ENCODE assay signal across 12 cellular contexts in the genomic region with DNA sequence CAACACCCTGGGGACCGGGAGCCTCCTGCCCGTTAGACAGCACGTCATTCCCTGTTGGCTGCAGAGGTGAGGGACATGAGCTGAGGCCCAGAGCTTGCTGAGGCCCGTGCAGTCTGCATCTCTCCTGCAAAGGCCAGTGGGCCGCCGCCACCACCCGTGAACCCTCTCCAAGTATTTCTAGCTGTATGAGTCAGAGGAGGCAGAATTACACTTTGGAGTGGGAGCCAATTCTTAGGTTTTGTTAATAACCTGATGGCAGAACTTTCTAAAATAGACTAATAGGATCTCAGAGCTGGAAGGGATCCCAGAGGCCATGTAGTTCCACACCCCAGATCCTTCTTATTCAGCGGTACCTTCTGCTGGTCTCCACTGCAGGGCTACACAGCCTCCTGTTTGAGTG.
A peak's percentile ranks its signal among the peaks of the same experiment; 100 is the strongest.
DNase-seq lines count a peak whose midpoint lies in the region; ATAC-seq and TF ChIP-seq lines count a peak whose summit lies in the region.
"Had no signal": no experiment of that assay in that cellular context is flagged by ENCODE, and none has a peak within 500 bp of the region (broad histone marks: within the 10 kb centered on the region; RNA-seq: fewer than 3 reads in every experiment).

No MANE protein-coding gene starts in this region.

- peak; percentile 82 to 83 for ATAC-seq in right cardiac atrium
- no peak for ATAC-seq in GM21576 (IDR thresholded peaks at IDR 0.05; ENCODE audit: unreplicated experiment)

- H3K27me3 ChIP-seq in right cardiac atrium (ENCODE audit: control insufficient read depth, insufficient read depth) (no peaks in the 10 kb centered on the region), stomach (no peaks in the 10 kb centered on the region)

- no peak for TF ChIP-seq EP300 in stomach (IDR thresholded peaks at IDR 0.05)

- no peaks in the 10 kb centered on the region for H3K4me1 ChIP-seq in right cardiac atrium (ENCODE audit: control insufficient read depth, insufficient read depth, low read length)
- peaks cover 0 to 9% (median 8%) of the 10 kb centered on the region in 4 donors for H3K4me1 ChIP-seq in stomach

- H3K9me3 Mint-ChIP-seq in chondrocyte (ENCODE audit: low read depth) = no peaks in the 10 kb centered on the region
- H3K9me3 Mint-ChIP-seq: CD4-positive, alpha-beta memory T cell; H9; memory B cell had no signal

- TF ChIP-seq CTCF in chondrocyte (IDR thresholded peaks at IDR 0.05) = no peak
- no peak for TF ChIP-seq CTCF in stomach (IDR thresholded peaks at IDR 0.05)

- DNase-seq in EH (ENCODE audit: low read depth) (peak; percentile 44), chondrocyte (ENCODE audit: low spot score) (no peak), right cardiac atrium (peak; percentile 83 to 85 (median 85)), stomach (no peak), AML-193 (lab: John Stamatoyannopoulos, UW) (no peak), HK-2 (ENCODE audit: unreplicated experiment) (no peak), NCI-H2029 (lab: John Stamatoyannopoulos, UW) (no peak)
- DNase-seq: activated naive CD4-positive, alpha-beta T cell treated with anti-CD3 and anti-CD28 coated beads, Interleukin-2, amount 50 U/mL, for 16 hours; CD4-positive, alpha-beta memory T cell; H9 had no signal

- peak overlapping the region; percentile 31 for H3K27ac ChIP-seq in right cardiac atrium (ENCODE audit: low read length)
- H3K27ac ChIP-seq in stomach = peak overlapping the region in 4 of 5 donors; percentile 9 to 75 (median 48)

- H3K27ac Mint-ChIP-seq in chondrocyte (ENCODE audit: unreplicated experiment) = peak overlapping the region; percentile 75
- H3K27ac Mint-ChIP-seq: CD4-positive, alpha-beta memory T cell; memory B cell had no signal

- intact Hi-C loops in right cardiac atrium (cut with DNase I) = no loop called here
- intact Hi-C loops in stomach (cut with DNase I; ENCODE audit: low total_unique reads) = no loop called here

- no peak for TF ChIP-seq POLR2A in stomach (IDR thresholded peaks at IDR 0.05)

- H3K36me3 Mint-ChIP-seq in chondrocyte (ENCODE audit: low read depth) = no peaks in the 10 kb centered on the region
- H3K36me3 Mint-ChIP-seq: CD4-positive, alpha-beta memory T cell; memory B cell had no signal

- no peak overlapping the region for H3K4me3 Mint-ChIP-seq in chondrocyte (ENCODE audit: unreplicated experiment)
- H3K4me3 Mint-ChIP-seq: CD4-positive, alpha-beta memory T cell; H9; memory B cell had no signal

- peaks cover 0 to 27% (median 4%) of the 10 kb centered on the region in 4 donors for H3K36me3 ChIP-seq in stomach

- 40% methylated on average over 8 of the region's 8 CpGs for WGBS in right cardiac atrium
- 71 to 85% (median 75%) methylated on average over 8 of the region's 8 CpGs for WGBS in stomach, 5 donors

- H3K9me3 ChIP-seq in right cardiac atrium (ENCODE audit: control insufficient read depth, low read length) (no peaks in the 10 kb centered on the region), stomach (no peaks in the 10 kb centered on the region)

- H3K27me3 Mint-ChIP-seq in chondrocyte (ENCODE audit: low read depth) = peaks cover 9% of the 10 kb centered on the region

- H3K4me1 Mint-ChIP-seq in chondrocyte (ENCODE audit: low read depth) = peaks cover 12% of the 10 kb centered on the region
- H3K4me1 Mint-ChIP-seq: CD4-positive, alpha-beta memory T cell; memory B cell had no signal

- no peak overlapping the region for H3K4me3 ChIP-seq in right cardiac atrium (ENCODE audit: low read length)
- no peak overlapping the region for H3K4me3 ChIP-seq in stomach

Comparison
In these comparisons a context has a peak if more than half of its experiments do, and no peak if none do; other contexts are left out.
1. DNase-seq: peak in EH (single experiment) and right cardiac atrium (3 of 3); none in chondrocyte (single experiment), stomach (single experiment), AML-193 (0 of 2), HK-2 (single experiment) and NCI-H2029 (single experiment).